ENCODE assay signal across 30 cellular contexts in genomic region chr10:14014423-14014822, GRCh38.
"Had no signal": no experiment of that assay in that cellular context is flagged by ENCODE, and none has a peak within 500 bp of the region (broad histone marks: within the 10 kb centered on the region; RNA-seq: fewer than 3 reads in every experiment).

No MANE protein-coding gene starts in this region.

- H3K36me3 ChIP-seq: colonic mucosa, gastrocnemius medialis, heart left ventricle, left lung, neutrophil, right atrium auricular region, thoracic aorta, tibial nerve, upper lobe of right lung, uterus had no signal

- H3K4me3 ChIP-seq: colonic mucosa, gastrocnemius medialis, heart left ventricle, hepatocyte, left lung, right atrium auricular region, smooth muscle cell, thoracic aorta, tibial nerve, upper lobe of right lung, uterus had no signal

- H3K9ac ChIP-seq: parathyroid adenoma had no signal

- H3K4me3 Mint-ChIP-seq: dendritic cell treated with granulocyte-macrophage colony-stimulating factor and Interleukin-4, amounts not matched to agents 40 ng/mL and 50 ng/mL, for 4 days; endodermal cell; naive thymus-derived CD8-positive, alpha-beta T cell; neural crest cell; stimulated activated memory B cell treated with anti-CD40 and anti-IgM and Interleukin-4, amounts not matched to agents 10 μg/mL and 1 μg/mL and 100 μg/mL, for 72 hours; stimulated activated naive CD8-positive, alpha-beta T cell treated with anti-CD3 and anti-CD28 coated beads, Interleukin-15, Interleukin-2, amounts not matched to agents 100 ng/mL and 50 ng/mL, for 24 hours had no signal

- H3K9me3 Mint-ChIP-seq: endodermal cell had no signal

- ATAC-seq: esophagus mucosa; gastrocnemius medialis; heart left ventricle; left lung; naive thymus-derived CD8-positive, alpha-beta T cell; sciatic nerve; stimulated activated memory B cell treated with anti-CD40 and anti-IgM and Interleukin-4, amounts not matched to agents 10 μg/mL and 1 μg/mL and 100 μg/mL, for 72 hours; upper lobe of right lung had no signal

- H3K4me1 ChIP-seq: colonic mucosa, parathyroid adenoma, uterus had no signal

- H3K27ac Mint-ChIP-seq: dendritic cell treated with granulocyte-macrophage colony-stimulating factor and Interleukin-4, amounts not matched to agents 40 ng/mL and 50 ng/mL, for 4 days; endodermal cell; naive thymus-derived CD8-positive, alpha-beta T cell; progenitor cell of endocrine pancreas; stimulated activated naive CD8-positive, alpha-beta T cell treated with anti-CD3 and anti-CD28 coated beads, Interleukin-15, Interleukin-2, amounts not matched to agents 100 ng/mL and 50 ng/mL, for 24 hours had no signal

- H3K9me3 ChIP-seq: colonic mucosa, gastrocnemius medialis, neutrophil, right atrium auricular region, thoracic aorta, tibial nerve, upper lobe of right lung, uterus had no signal

- DNase-seq: colonic mucosa; effector CD8-positive, alpha-beta T cell; endodermal cell; foreskin fibroblast; gastrocnemius medialis; heart left ventricle; kidney; left lung; mesenchymal stem cell; naive thymus-derived CD8-positive, alpha-beta T cell; stimulated activated CD4-positive, alpha-beta T cell treated with anti-CD3 and anti-CD28 coated beads, Interleukin-12 subunit alpha, Interleukin-12 subunit beta, amount 100 ng/mL, for 4 hours; stimulated activated CD4-positive, alpha-beta T cell treated with anti-CD3 and anti-CD28 coated beads, Interleukin-2, amount 100 ng/mL, for 24 hours; stimulated activated CD4-positive, alpha-beta T cell treated with anti-CD3 and anti-CD28 coated beads, Interleukin-4, amount 100 ng/mL, for 4 hours; upper lobe of right lung; uterus had no signal

- H2AFZ ChIP-seq: hepatocyte, parathyroid adenoma had no signal

- H3K27ac ChIP-seq: colonic mucosa, epithelial cell of prostate, gastrocnemius medialis, hepatocyte, left lung, neutrophil, parathyroid adenoma, right atrium auricular region, thoracic aorta, upper lobe of right lung, uterus had no signal

- H3K4me2 ChIP-seq: hepatocyte, smooth muscle cell had no signal

- H3K27me3 ChIP-seq: colonic mucosa, hepatocyte, right atrium auricular region, tibial nerve, upper lobe of right lung, uterus had no signal
